Comparison of ENCODE assay signal across 24 cellular contexts in the genomic region with DNA sequence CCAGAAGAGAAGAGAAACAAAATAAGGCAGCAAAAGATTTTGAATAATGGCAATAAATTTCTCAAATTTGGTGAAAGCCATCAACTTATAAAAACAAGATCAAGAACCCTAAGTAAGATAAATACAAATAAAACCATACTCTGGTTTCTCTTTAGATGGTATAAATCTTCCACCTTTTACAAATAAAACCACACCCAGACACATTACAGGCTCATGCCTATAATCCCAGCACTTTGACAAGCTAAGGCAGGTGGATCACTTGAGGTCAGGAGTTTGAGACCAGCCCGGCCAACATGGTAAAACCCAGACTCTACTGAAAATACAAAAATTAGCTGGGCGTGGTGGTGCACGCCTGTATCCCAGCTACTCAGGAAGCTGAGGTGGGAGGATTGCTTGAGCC. TPM values are rescaled to one million over a fixed set of nuclear protein-coding genes. Genes with fewer than 3 reads are reported as not detected.
A peak's percentile ranks its signal among the peaks of the same experiment; 100 is the strongest.
DNase-seq lines count a peak whose midpoint lies in the region; ATAC-seq, FAIRE-seq and TF ChIP-seq lines count a peak whose summit lies in the region.
"Had no signal": no experiment of that assay in that cellular context is flagged by ENCODE, and none has a peak within 500 bp of the region (broad histone marks: within the 10 kb centered on the region; RNA-seq: fewer than 3 reads in every experiment).

No MANE protein-coding gene starts in this region.

- no peak overlapping the region for H3K27ac ChIP-seq in BLaER1
- H3K27ac ChIP-seq in thyroid gland, result no peak overlapping the region
- H3K27ac ChIP-seq: A549, C4-2B had no signal

- ATAC-seq in left colon (peak; percentile 92), omental fat pad (ENCODE audit: low FRiP score) (no peak)
- no peak for ATAC-seq in natural killer cell treated with Interleukin-12 subunit alpha and Interleukin-12 subunit beta and Interleukin-15 and Interleukin-18, amount 100 ng/mL, for 72 hours
- ATAC-seq: A549; CD8-positive, alpha-beta T cell; GM23338; HCT116 had no signal

- H3K27me3 ChIP-seq in BLaER1, result no peaks in the 10 kb centered on the region
- no peaks in the 10 kb centered on the region for H3K27me3 ChIP-seq in thyroid gland

- no peaks in the 10 kb centered on the region for H3K36me3 Mint-ChIP-seq in natural killer cell treated with Interleukin-12 subunit alpha and Interleukin-12 subunit beta and Interleukin-15 and Interleukin-18, amount 100 ng/mL, for 72 hours
- H3K36me3 Mint-ChIP-seq: CD4-positive, CD25-positive, alpha-beta regulatory T cell; CD8-positive, alpha-beta T cell had no signal

- no peak for TF ChIP-seq CTCF in omental fat pad (IDR thresholded peaks at IDR 0.05)
- TF ChIP-seq CTCF in thyroid gland (IDR thresholded peaks at IDR 0.05), result no peak

- DNase-seq in GM18507 (ENCODE audit: extremely low spot score, insufficient read length, low read depth) (no peak), left colon (no peak), omental fat pad (ENCODE audit: low spot score) (no peak), thyroid gland (no peak)
- DNase-seq in natural killer cell treated with Interleukin-12 subunit alpha and Interleukin-12 subunit beta and Interleukin-15 and Interleukin-18, amount 100 ng/mL, for 72 hours (ENCODE audit: low spot score), result no peak
- DNase-seq: 8988T; ACHN; AML-193; BE2C; Caco-2; CD4-positive, CD25-positive, alpha-beta regulatory T cell; CD8-positive, alpha-beta T cell; DMS153; DND-41; H9; HFFc6 had no signal

- H3K36me3 ChIP-seq in BLaER1 (no peaks in the 10 kb centered on the region), thyroid gland (no peaks in the 10 kb centered on the region)
- H3K36me3 ChIP-seq: BE2C had no signal

- WGBS in thyroid gland, 2 donors, result 82 to 87% methylated on average over 3 of the region's 3 CpGs

- H3K9me3 Mint-ChIP-seq in natural killer cell treated with Interleukin-12 subunit alpha and Interleukin-12 subunit beta and Interleukin-15 and Interleukin-18, amount 100 ng/mL, for 72 hours, result no peaks in the 10 kb centered on the region
- H3K9me3 Mint-ChIP-seq: CD8-positive, alpha-beta T cell; HFFc6 had no signal

- intact Hi-C loops in left colon (cut with DNase I, micrococcal nuclease) (no loop called here), thyroid gland (cut with DNase I) (no loop called here)

- no peak overlapping the region for H3K4me3 Mint-ChIP-seq in natural killer cell treated with Interleukin-12 subunit alpha and Interleukin-12 subunit beta and Interleukin-15 and Interleukin-18, amount 100 ng/mL, for 72 hours
- H3K4me3 Mint-ChIP-seq: CD4-positive, CD25-positive, alpha-beta regulatory T cell; CD8-positive, alpha-beta T cell; GM23338; H9; HFFc6 had no signal

- no peak overlapping the region for H3K4me3 ChIP-seq in BLaER1
- no peak overlapping the region for H3K4me3 ChIP-seq in thyroid gland (replicated peaks in 1 of 3)
- H3K4me3 ChIP-seq: A549, GM23338 had no signal

- peaks cover 0 to 4% of the 10 kb centered on the region in 2 donors for H3K4me1 Mint-ChIP-seq in natural killer cell treated with Interleukin-12 subunit alpha and Interleukin-12 subunit beta and Interleukin-15 and Interleukin-18, amount 100 ng/mL, for 72 hours (ENCODE audit: low read depth in 2 of 2)
- H3K4me1 Mint-ChIP-seq: CD4-positive, CD25-positive, alpha-beta regulatory T cell; GM23338; H9 had no signal

- FAIRE-seq in GM18507 (lab: Jason Lieb, UNC), result peak; percentile 15
- FAIRE-seq: G401.6, GM12892 had no signal

- no peak overlapping the region for H3K9ac ChIP-seq in BLaER1

- H3K9me3 ChIP-seq in BLaER1 (peaks cover 12% of the 10 kb centered on the region), thyroid gland (no peaks in the 10 kb centered on the region)
- H3K9me3 ChIP-seq: BE2C had no signal

- peak overlapping the region; percentile 36; the same call in 1 of the 2 replicates for H3K4me2 ChIP-seq in BLaER1
- H3K4me2 ChIP-seq: A549, GM23338 had no signal

- H4K20me1 ChIP-seq in BLaER1, result no peaks in the 10 kb centered on the region

- H3K4me1 ChIP-seq in BLaER1, result peaks cover 66% of the 10 kb centered on the region
- H3K4me1 ChIP-seq in thyroid gland, result no peaks in the 10 kb centered on the region
- H3K4me1 ChIP-seq: A549, BE2C, Caco-2 had no signal

- TF ChIP-seq POLR2A in thyroid gland (IDR thresholded peaks at IDR 0.05), result no peak

- peaks cover 23 to 28% of the 10 kb centered on the region in 2 donors for H3K27me3 Mint-ChIP-seq in natural killer cell treated with Interleukin-12 subunit alpha and Interleukin-12 subunit beta and Interleukin-15 and Interleukin-18, amount 100 ng/mL, for 72 hours

- H3K27ac Mint-ChIP-seq in natural killer cell treated with Interleukin-12 subunit alpha and Interleukin-12 subunit beta and Interleukin-15 and Interleukin-18, amount 100 ng/mL, for 72 hours, result no peak overlapping the region
- H3K27ac Mint-ChIP-seq: CD4-positive, CD25-positive, alpha-beta regulatory T cell; CD8-positive, alpha-beta T cell; GM23338; H9; HFFc6 had no signal

RNA-seq across cellular contexts. Expression of a gene that starts 43.8 kb away (rescaled TPM):
- total RNA-seq in left colon (10 to 100 TPM in 1 of 2 donors, 1 to 10 TPM in 1; 4.9 to 14.3 TPM), omental fat pad (1 to 10 TPM in 1 of 4 donors, not detected in 3; 1.9 TPM), thyroid gland (1 to 10 TPM in 2 of 4 donors, under 1 TPM in 2; 0.34 to 1.2 (median 0.89) TPM)
- not detected for total RNA-seq in natural killer cell treated with Interleukin-12 subunit alpha and Interleukin-12 subunit beta and Interleukin-15 and Interleukin-18, amount 100 ng/mL, for 72 hours
- total RNA-seq: CD4-positive, CD25-positive, alpha-beta regulatory T cell; CD8-positive, alpha-beta T cell; HFFc6 had no signal

RNA-seq across cellular contexts. Expression of a gene that starts 44.7 kb away (rescaled TPM):
- total RNA-seq in left colon, result 10 to 100 TPM; 39.4 to 88.0 TPM
- total RNA-seq in omental fat pad, result not detected
- total RNA-seq in thyroid gland, result under 1 TPM in 1 of 4 donors, not detected in 3; 0.27 TPM
- not detected for total RNA-seq in natural killer cell treated with Interleukin-12 subunit alpha and Interleukin-12 subunit beta and Interleukin-15 and Interleukin-18, amount 100 ng/mL, for 72 hours
- total RNA-seq: CD4-positive, CD25-positive, alpha-beta regulatory T cell; CD8-positive, alpha-beta T cell; GM23338; H9; HFFc6 had no signal

RNA-seq across cellular contexts. Expression of a gene that starts 50.3 kb away (rescaled TPM):
- total RNA-seq in left colon (10 to 100 TPM; 10.1 to 11.7 TPM), omental fat pad (not detected), thyroid gland (not detected)
- not detected for total RNA-seq in natural killer cell treated with Interleukin-12 subunit alpha and Interleukin-12 subunit beta and Interleukin-15 and Interleukin-18, amount 100 ng/mL, for 72 hours
- total RNA-seq: Caco-2; CD4-positive, CD25-positive, alpha-beta regulatory T cell; CD8-positive, alpha-beta T cell; GM23338; H4; H9; HFFc6 had no signal

RNA-seq across cellular contexts. Expression of a gene that starts 50.9 kb away (rescaled TPM):
- total RNA-seq in left colon, result 100 to 1,000 TPM; 200 to 261 TPM
- not detected for total RNA-seq in omental fat pad
- not detected for total RNA-seq in thyroid gland
- total RNA-seq in natural killer cell treated with Interleukin-12 subunit alpha and Interleukin-12 subunit beta and Interleukin-15 and Interleukin-18, amount 100 ng/mL, for 72 hours, result not detected
- total RNA-seq: Caco-2; CD4-positive, CD25-positive, alpha-beta regulatory T cell; CD8-positive, alpha-beta T cell; GM23338; H4; H9; HFFc6 had no signal

RNA-seq across cellular contexts. Expression of a gene that starts 57.6 kb away (rescaled TPM):
- total RNA-seq in left colon (100 to 1,000 TPM; 208 to 215 TPM), omental fat pad (100 to 1,000 TPM; 107 to 356 (median 135) TPM), thyroid gland (100 to 1,000 TPM; 111 to 163 (median 139) TPM)
- 100 to 1,000 TPM; 118 to 166 TPM for total RNA-seq in natural killer cell treated with Interleukin-12 subunit alpha and Interleukin-12 subunit beta and Interleukin-15 and Interleukin-18, amount 100 ng/mL, for 72 hours

Comparison
In these comparisons a context has a peak if more than half of its experiments do, and no peak if none do; other contexts are left out.
1. RNA of a gene that starts 44.7 kb away (total RNA-seq): 39.4 to 88.0 TPM in left colon; not detected in omental fat pad, 0.27 TPM in thyroid gland and not detected in natural killer cell treated with Interleukin-12 subunit alpha and Interleukin-12 subunit beta and Interleukin-15 and Interleukin-18, amount 100 ng/mL, for 72 hours; every median in the first group is over 10 times any median in the second.
2. RNA of a gene that starts 50.3 kb away (total RNA-seq): 10.1 to 11.7 TPM in left colon; not detected in omental fat pad, not detected in thyroid gland and not detected in natural killer cell treated with Interleukin-12 subunit alpha and Interleukin-12 subunit beta and Interleukin-15 and Interleukin-18, amount 100 ng/mL, for 72 hours; every median in the first group is over 10 times any median in the second.